8 cellular contexts compared by ENCODE assay signal in genomic region chr20:9359561-9360308, GRCh38.
A peak's percentile ranks its signal among the peaks of the same experiment; 100 is the strongest.
DNase-seq lines count a peak whose midpoint lies in the region; ATAC-seq and TF ChIP-seq lines count a peak whose summit lies in the region.

No MANE protein-coding gene starts in this region.

- DNase-seq in Right ventricle myocardium inferior (ENCODE audit: missing footprints) (no peak), cardiac septum (ENCODE audit: low spot score) (no peak), NCI-H524 (lab: John Stamatoyannopoulos, UW) (peak; percentile 50 to 58), colonic mucosa (peak; percentile 67), lung (ENCODE audit: low spot score) (no peak), NCI-H1048 (lab: John Stamatoyannopoulos, UW) (no peak)
- no peak for DNase-seq in activated T-cell treated with anti-CD3 and anti-CD28 coated beads, Interleukin-2, amount 50 U/mL, for 48 hours

- ATAC-seq in Right ventricle myocardium inferior: peak; percentile 46
- ATAC-seq in lung (ENCODE audit: insufficient read depth, low FRiP score): no peak
- no peak for ATAC-seq in HG02884 (IDR thresholded peaks at IDR 0.05; ENCODE audit: unreplicated experiment)

- no peak overlapping the region for H3K27ac ChIP-seq in colonic mucosa
- no peak overlapping the region for H3K27ac ChIP-seq in lung (ENCODE audit: low read depth in 1 of 2, low read length in 1 of 2)

- H3K36me3 ChIP-seq in colonic mucosa (no peaks in the 10 kb centered on the region), lung (ENCODE audit: control insufficient read depth in 2 of 2, insufficient read depth in 2 of 2, low read length in 2 of 2) (peaks cover 2 to 3% of the 10 kb centered on the region in 2 donors)

- intact Hi-C loops in Right ventricle myocardium inferior (cut with DNase I): loop anchor here (1.0 to 2.0 kb wide), 2 partner anchors 505 to 569 kb away; no protein-coding TSS in a partner anchor
- intact Hi-C loops in cardiac septum (cut with DNase I): loop anchor here (5.0 to 10.0 kb wide), 3 partner anchors 295 to 572 kb away; partner anchors contain the start of gene PLCB4
- intact Hi-C loops in colonic mucosa (cut with DNase I): loop anchor here (5.0 kb wide), 2 partner anchors 507 to 602 kb away; no protein-coding TSS in a partner anchor

- H3K27me3 ChIP-seq in colonic mucosa (no peaks in the 10 kb centered on the region), lung (ENCODE audit: control insufficient read depth, insufficient read depth) (no peaks in the 10 kb centered on the region)

- peak; percentile 40 for TF ChIP-seq CTCF in colonic mucosa (IDR thresholded peaks at IDR 0.05)
- peak; percentile 29 for TF ChIP-seq CTCF in lung (IDR thresholded peaks at IDR 0.05; ENCODE audit: control extremely low read depth, extremely low read depth)

- no peaks in the 10 kb centered on the region for H3K4me1 ChIP-seq in colonic mucosa
- H3K4me1 ChIP-seq in lung (ENCODE audit: control insufficient read depth in 2 of 2, insufficient read depth in 2 of 2, low read length in 2 of 2): peaks cover 6% of the 10 kb centered on the region in 2 donors

- H3K9me3 ChIP-seq in colonic mucosa: no peaks in the 10 kb centered on the region
- peaks cover 0 to 1% of the 10 kb centered on the region in 2 donors for H3K9me3 ChIP-seq in lung (ENCODE audit: control insufficient read depth in 2 of 2, insufficient read depth in 1 of 2, low read length in 1 of 2)

- peak overlapping the region in 1 of 2 donors; percentile 51 for H3K9ac ChIP-seq in colonic mucosa (ENCODE audit: low read depth in 2 of 2, low read length in 2 of 2)

- H3K4me3 ChIP-seq in colonic mucosa (no peak overlapping the region), lung (no peak overlapping the region)

- 49 to 60% methylated on average over 14 of the region's 14 CpGs for WGBS in lung, 2 donors

Comparison
In these comparisons a context has a peak if more than half of its experiments do, and no peak if none do; other contexts are left out.
1. DNase-seq: peak in NCI-H524 (2 of 2) and colonic mucosa (single experiment); none in Right ventricle myocardium inferior (single experiment), cardiac septum (single experiment), lung (single experiment), NCI-H1048 (single experiment) and activated T-cell treated with anti-CD3 and anti-CD28 coated beads, Interleukin-2, amount 50 U/mL, for 48 hours (0 of 2).